ENCODE assay signal across 8 cellular contexts in genomic region chr14:45089813-45090212, GRCh38. TPM values are rescaled to one million over a fixed set of nuclear protein-coding genes. Genes with fewer than 3 reads are reported as not detected.
A peak's percentile ranks its signal among the peaks of the same experiment; 100 is the strongest.
DNase-seq lines count a peak whose midpoint lies in the region; ATAC-seq and TF ChIP-seq lines count a peak whose summit lies in the region.

No MANE protein-coding gene starts in this region.

- H3K4me3 Mint-ChIP-seq in endodermal cell, result no peak overlapping the region

- TF ChIP-seq POLR2A in thyroid gland (IDR thresholded peaks at IDR 0.05), result no peak
- no peak for TF ChIP-seq POLR2A in prostate gland (IDR thresholded peaks at IDR 0.05)

- no peaks in the 10 kb centered on the region for H3K27me3 Mint-ChIP-seq in endodermal cell (ENCODE audit: insufficient read depth)

- peaks cover 39% of the 10 kb centered on the region for H3K4me1 Mint-ChIP-seq in endodermal cell

- H3K4me1 ChIP-seq in endodermal cell (ENCODE audit: control insufficient read depth, insufficient read depth, low read length), result no peaks in the 10 kb centered on the region
- H3K4me1 ChIP-seq in thyroid gland, result peaks cover 4 to 24% of the 10 kb centered on the region in 2 donors
- peaks cover 6% of the 10 kb centered on the region for H3K4me1 ChIP-seq in prostate gland (replicated peaks)

- DNase-seq in ELR (ENCODE audit: low read depth) (peak; percentile 85), endodermal cell (no peak), thyroid gland (no peak), NCI-H2227 (lab: John Stamatoyannopoulos, UW; ENCODE audit: unreplicated experiment) (no peak), prostate gland (ENCODE audit: low spot score) (no peak), DMS114 treated with DMSO at 0.1 percent for 48 hours (lab: John Stamatoyannopoulos, UW; ENCODE audit: unreplicated experiment) (no peak)

- peak overlapping the region; percentile 64 for H3K27ac Mint-ChIP-seq in endodermal cell

- no peak overlapping the region for H3K9ac ChIP-seq in endodermal cell (ENCODE audit: extremely low read depth, low read length, poor library complexity, severe bottlenecking)

- no peaks in the 10 kb centered on the region for H3K9me3 ChIP-seq in endodermal cell (ENCODE audit: control insufficient read depth, low read length)
- no peaks in the 10 kb centered on the region for H3K9me3 ChIP-seq in thyroid gland
- H3K9me3 ChIP-seq in prostate gland, result no peaks in the 10 kb centered on the region

- no peaks in the 10 kb centered on the region for H3K9me3 Mint-ChIP-seq in endodermal cell

- peaks cover 16% of the 10 kb centered on the region for H3K36me3 Mint-ChIP-seq in endodermal cell (ENCODE audit: low read depth)

- 80% methylated on average over 1 of the region's 1 CpG; no CpG with 5 or more reads in 1 of the 2 experiments for whole genome bisulfite sequencing in endodermal cell (ENCODE audit: insufficient coverage in 1 of 2, insufficient read length in 1 of 2), 2 experiments
- 63 to 68% methylated on average over 1 of the region's 1 CpG for WGBS in thyroid gland, 2 donors
- WGBS in prostate gland, result 43% methylated on average over 1 of the region's 1 CpG

- H3K27me3 ChIP-seq in endodermal cell (ENCODE audit: control insufficient read depth, insufficient read depth, low read length, poor library complexity, severe bottlenecking) (no peaks in the 10 kb centered on the region), thyroid gland (no peaks in the 10 kb centered on the region), prostate gland (replicated peaks; ENCODE audit: insufficient read depth) (no peaks in the 10 kb centered on the region)

- ATAC-seq in GM19463 (IDR thresholded peaks at IDR 0.05; ENCODE audit: unreplicated experiment) (peak; percentile 86), HG03460 (IDR thresholded peaks at IDR 0.05; ENCODE audit: unreplicated experiment) (peak; percentile 76)

- peaks cover 13% of the 10 kb centered on the region for H3K36me3 ChIP-seq in endodermal cell (ENCODE audit: control insufficient read depth, insufficient read depth, low read length)
- no peaks in the 10 kb centered on the region for H3K36me3 ChIP-seq in thyroid gland
- no peaks in the 10 kb centered on the region for H3K36me3 ChIP-seq in prostate gland

- intact Hi-C loops in thyroid gland (cut with DNase I) (loop anchor here (10.0 kb wide), 1 partner anchor 45 kb away; the partner anchor contains the start of genes FANCM and FKBP3), prostate gland (cut with DNase I) (loop anchor here (10.0 kb wide), 1 partner anchor 45 kb away; the partner anchor contains the start of genes FANCM and FKBP3)

- H3K4me3 ChIP-seq in endodermal cell (ENCODE audit: low read length), result no peak overlapping the region
- H3K4me3 ChIP-seq in thyroid gland (replicated peaks in 1 of 3), result no peak overlapping the region
- H3K4me3 ChIP-seq in prostate gland, result no peak overlapping the region

- TF ChIP-seq CTCF in endodermal cell (conservative IDR thresholded peaks at IDR 0.05) (no peak), thyroid gland (IDR thresholded peaks at IDR 0.05) (no peak), prostate gland (IDR thresholded peaks at IDR 0.05) (no peak)

- H3K27ac ChIP-seq in endodermal cell (ENCODE audit: low read depth, low read length) (no peak overlapping the region), thyroid gland (no peak overlapping the region), prostate gland (no peak overlapping the region)

RNA-seq across cellular contexts. Expression of gene PRPF39, which starts 5.9 kb away (rescaled TPM):
- total RNA-seq in endodermal cell (10 to 100 TPM; 50.7 to 50.8 TPM), thyroid gland (10 to 100 TPM; 33.2 to 47.0 (median 37.6) TPM), prostate gland (10 to 100 TPM; 30.3 to 47.1 TPM)
- polyA plus RNA-seq in endodermal cell (2013, experiment 1 of 2), result 43.6 TPM
- 34.9 TPM for polyA plus RNA-seq in endodermal cell (2013, experiment 2 of 2)

RNA-seq across cellular contexts. Expression of gene FKBP3, which starts 44.5 kb away (rescaled TPM):
- 100 to 1,000 TPM; 153 to 188 TPM for total RNA-seq in endodermal cell
- polyA plus RNA-seq in endodermal cell (2013, experiment 1 of 2), result 158 TPM
- 159 TPM for polyA plus RNA-seq in endodermal cell (2013, experiment 2 of 2)
- 10 to 100 TPM; 12.3 to 45.1 (median 40.9) TPM for total RNA-seq in thyroid gland
- total RNA-seq in prostate gland, result 10 to 100 TPM; 40.4 to 46.7 TPM

RNA-seq across cellular contexts. Expression of gene FANCM, which starts 45.9 kb away (rescaled TPM):
- total RNA-seq in endodermal cell (10 to 100 TPM; 13.1 to 15.8 TPM), thyroid gland (10 to 100 TPM in 1 of 4 donors, 1 to 10 TPM in 3; 4.2 to 15.7 (median 7.6) TPM), prostate gland (10 to 100 TPM; 11.9 to 13.5 TPM)
- 8.0 TPM for polyA plus RNA-seq in endodermal cell (2013, experiment 1 of 2)
- 9.6 TPM for polyA plus RNA-seq in endodermal cell (2013, experiment 2 of 2)
